Comparison of ENCODE assay signal across 18 cellular contexts in genomic region chr12:94705656-94706055, GRCh38. TPM values are rescaled to one million over a fixed set of nuclear protein-coding genes. Genes with fewer than 3 reads are reported as not detected.
A peak's percentile ranks its signal among the peaks of the same experiment; 100 is the strongest.
DNase-seq lines count a peak whose midpoint lies in the region; ATAC-seq and TF ChIP-seq lines count a peak whose summit lies in the region.
"Had no signal": no experiment of that assay in that cellular context is flagged by ENCODE, and none has a peak within 500 bp of the region (broad histone marks: within the 10 kb centered on the region; RNA-seq: fewer than 3 reads in every experiment).

No MANE protein-coding gene starts in this region.

- POLR2A ChIA-PET in WTC11 (lab: Charles Lee): no interaction called here

- CTCF ChIA-PET in WTC11 (lab: Charles Lee): interaction anchor here (0.6 kb wide), 1 partner anchor 23 kb away, joined by 3 read pairs; no protein-coding TSS in a partner anchor

- H3K27ac ChIP-seq in VCaP (peak overlapping the region; percentile 45), hepatocyte (peak overlapping the region; percentile 36), smooth muscle cell (ENCODE audit: low read depth) (peak overlapping the region; percentile 91)
- H3K27ac ChIP-seq: RWPE1, SJCRH30 had no signal

- H3K9me3 Mint-ChIP-seq in WTC11: peaks cover 3% of the 10 kb centered on the region; the same call in 1 of the 2 replicates
- H3K9me3 Mint-ChIP-seq: CD14-positive monocyte had no signal

- H3K4me2 ChIP-seq in hepatocyte: peak overlapping the region; percentile 18
- H3K4me2 ChIP-seq in smooth muscle cell: no peak overlapping the region

- H3K9me3 ChIP-seq in hepatocyte (ENCODE audit: low read depth): no peaks in the 10 kb centered on the region
- H3K9me3 ChIP-seq in smooth muscle cell (replicated peaks; ENCODE audit: low read depth): no peaks in the 10 kb centered on the region
- H3K9me3 ChIP-seq: SJCRH30 had no signal

- no peaks in the 10 kb centered on the region for H3K27me3 Mint-ChIP-seq in WTC11 (ENCODE audit: low read depth)

- no peak overlapping the region for H3K27ac Mint-ChIP-seq in WTC11

- H3K4me3 ChIP-seq in hepatocyte: no peak overlapping the region
- no peak overlapping the region for H3K4me3 ChIP-seq in smooth muscle cell
- H3K4me3 ChIP-seq: SJCRH30 had no signal

- H3K4me1 Mint-ChIP-seq in WTC11: peaks cover 2% of the 10 kb centered on the region; the same call in 1 of the 2 replicates

- no peaks in the 10 kb centered on the region for H3K9me2 ChIP-seq in hepatocyte (replicated peaks; ENCODE audit: insufficient read depth)

- H3K79me2 ChIP-seq in hepatocyte (no peaks in the 10 kb centered on the region), smooth muscle cell (ENCODE audit: low read depth) (no peaks in the 10 kb centered on the region)

- H3F3A ChIP-seq in smooth muscle cell (ENCODE audit: low read depth): peaks cover 3% of the 10 kb centered on the region

- H4K20me1 ChIP-seq in hepatocyte (ENCODE audit: insufficient read depth, poor library complexity, severe bottlenecking) (no peaks in the 10 kb centered on the region), smooth muscle cell (ENCODE audit: low read depth) (no peaks in the 10 kb centered on the region)

- H3K36me3 ChIP-seq in hepatocyte (replicated peaks; ENCODE audit: insufficient read depth, low read depth) (no peaks in the 10 kb centered on the region), smooth muscle cell (ENCODE audit: low read depth) (no peaks in the 10 kb centered on the region)
- H3K36me3 ChIP-seq: SJCRH30 had no signal

- WGBS in hepatocyte (ENCODE audit: low lambda C conversion rate, missing lambda C conversion rate): 92% methylated on average over 4 of the region's 4 CpGs
- 82% methylated on average over 4 of the region's 4 CpGs for whole genome bisulfite sequencing in smooth muscle cell (ENCODE audit: low lambda C conversion rate)

- DNase-seq in hepatocyte (ENCODE audit: low spot score): no peak
- no peak for DNase-seq in smooth muscle cell (lab: John Stamatoyannopoulos, UW; ENCODE audit: unreplicated experiment)
- DNase-seq in NCI-H2107 treated with DMSO at 0.1 percent for 48 hours (lab: John Stamatoyannopoulos, UW; ENCODE audit: unreplicated experiment): no peak
- DNase-seq in WTC11 (ENCODE audit: low spot score): no peak
- DNase-seq: COR-L47, DMS153, NCI-H1436 treated with DMSO at 0.1 percent for 48 hours, NCI-H2081 treated with DMSO at 0.1 percent for 48 hours, OCI-M1, SJCRH30 had no signal

- H2AFZ ChIP-seq in hepatocyte: no peak overlapping the region
- no peak overlapping the region for H2AFZ ChIP-seq in smooth muscle cell (ENCODE audit: low read depth)

- H3K4me1 ChIP-seq in hepatocyte (ENCODE audit: insufficient read depth): peaks cover 31% of the 10 kb centered on the region
- H3K4me1 ChIP-seq in smooth muscle cell (ENCODE audit: low read depth): peaks cover 7% of the 10 kb centered on the region

- no peaks in the 10 kb centered on the region for H3K27me3 ChIP-seq in hepatocyte
- H3K27me3 ChIP-seq in smooth muscle cell (ENCODE audit: low read depth): no peaks in the 10 kb centered on the region

- no peak overlapping the region for H3K4me3 Mint-ChIP-seq in WTC11
- H3K4me3 Mint-ChIP-seq: CD14-positive monocyte had no signal

- H3K36me3 Mint-ChIP-seq in WTC11: no peaks in the 10 kb centered on the region
- H3K36me3 Mint-ChIP-seq: CD14-positive monocyte had no signal

- ATAC-seq in HG03064 (IDR thresholded peaks at IDR 0.05; ENCODE audit: low read depth, unreplicated experiment) (peak; percentile 12), HG03135 (IDR thresholded peaks at IDR 0.05; ENCODE audit: unreplicated experiment) (no peak), WTC11 (no peak), GM18873 (IDR thresholded peaks at IDR 0.05; ENCODE audit: low FRiP score, unreplicated experiment) (no peak)
- ATAC-seq: HCT116 had no signal

- no peak for TF ChIP-seq CTCF in VCaP (conservative IDR thresholded peaks at IDR 0.05)
- TF ChIP-seq CTCF in hepatocyte (IDR thresholded peaks at IDR 0.05; ENCODE audit: poor library complexity): no peak
- TF ChIP-seq CTCF in smooth muscle cell (IDR thresholded peaks at IDR 0.05; ENCODE audit: borderline replicate concordance, insufficient read depth, poor library complexity, severe bottlenecking): no peak
- no peak for TF ChIP-seq CTCF in WTC11 (IDR thresholded peaks at IDR 0.05)

- peak overlapping the region; percentile 58 for H3K9ac ChIP-seq in smooth muscle cell (ENCODE audit: low read depth)

TF ChIP-seq in WTC11, 78 proteins besides CTCF, POLR2A, EP300 and RAD21:
- TF ChIP-seq AFF4 (CRISPR knock-in tag; IDR thresholded peaks at IDR 0.05; ENCODE audit: borderline replicate concordance) (no peak), ZNF263 (CRISPR knock-in tag; IDR thresholded peaks at IDR 0.05; ENCODE audit: low read depth) (no peak), ZNF425 (CRISPR knock-in tag; conservative IDR thresholded peaks at IDR 0.05) (no peak), USF2 (CRISPR knock-in tag; IDR thresholded peaks at IDR 0.05) (no peak)

RNA-seq across cellular contexts. Expression of gene TMCC3, which starts 55.3 kb away (rescaled TPM):
- total RNA-seq in hepatocyte: 4.5 and 7.8 TPM in 2 replicates
- polyA plus RNA-seq in hepatocyte: 4.0 and 5.7 TPM in 2 replicates
- 10.3 and 11.2 TPM in 2 replicates for total RNA-seq in smooth muscle cell
- polyA plus RNA-seq in smooth muscle cell: 4.4 and 7.0 TPM in 2 replicates
- 2.0 to 2.4 TPM (median 2.2 TPM) in 3 replicates for total RNA-seq in WTC11 (2021)
- total RNA-seq: NCI-H460 had no signal

Comparison
In these comparisons a context has a peak if more than half of its experiments do, and no peak if none do; other contexts are left out.
1. H3K27ac ChIP-seq: peak in every context shown above with its lines; median percentile 91 in smooth muscle cell; 45 in VCaP; 36 in hepatocyte.